8 cellular contexts compared by ENCODE assay signal in the genomic region with DNA sequence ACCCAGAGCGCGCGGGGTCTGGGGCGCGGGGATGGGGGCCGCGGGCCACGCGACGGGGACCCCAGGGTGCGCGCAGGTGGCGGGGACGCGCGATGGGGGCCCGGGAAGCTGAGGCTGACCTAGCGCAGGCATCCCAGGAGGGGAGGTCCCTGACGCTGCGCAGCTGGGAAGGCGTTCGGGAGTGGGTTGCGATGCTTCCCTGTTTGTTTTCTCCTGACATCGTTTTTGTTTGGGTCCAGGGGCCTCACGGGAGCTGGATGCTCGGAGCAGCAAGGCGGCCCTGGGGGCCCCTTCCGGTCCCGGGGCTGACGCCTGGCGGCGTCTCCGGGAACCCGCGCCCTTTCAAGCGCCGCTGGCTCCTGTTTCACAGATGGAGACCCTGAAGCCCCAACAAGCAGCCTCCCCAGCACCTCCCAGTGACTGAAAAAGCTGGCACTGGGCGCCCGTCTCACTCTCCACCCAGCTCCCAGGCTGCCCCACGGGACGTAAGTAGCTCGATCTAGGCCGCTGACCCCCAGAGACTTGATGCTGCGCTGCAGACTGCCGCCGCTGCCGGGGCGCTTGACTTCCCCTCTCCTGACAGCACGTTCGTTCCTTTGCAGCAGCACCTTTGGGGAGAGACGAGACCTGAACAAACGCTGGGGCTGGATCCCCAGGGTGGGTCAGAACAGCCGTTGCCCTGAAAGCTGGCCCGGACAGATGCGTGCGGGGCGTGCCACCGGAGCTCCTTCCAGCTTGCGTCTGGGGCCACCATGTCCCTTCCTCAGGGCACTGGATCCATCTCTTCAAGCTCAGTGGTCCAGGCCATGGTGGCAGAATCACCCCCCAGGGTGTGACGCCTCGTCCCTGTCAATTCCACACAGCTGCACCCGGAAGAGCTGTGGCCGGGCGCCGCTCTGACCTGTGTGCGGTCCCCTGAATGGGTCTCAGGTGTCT. TPM values are rescaled to one million over a fixed set of nuclear protein-coding genes. Genes with fewer than 3 reads are reported as not detected.
A peak's percentile ranks its signal among the peaks of the same experiment; 100 is the strongest.
DNase-seq lines count a peak whose midpoint lies in the region; ATAC-seq and TF ChIP-seq lines count a peak whose summit lies in the region.

No MANE protein-coding gene starts in this region.

- TF ChIP-seq CTCF in heart left ventricle (IDR thresholded peaks at IDR 0.05) (peak in 2 of 12 donors; percentile 9 to 31), psoas muscle (IDR thresholded peaks at IDR 0.05) (no peak)

- peaks cover 0 to 42% (median 31%) of the 10 kb centered on the region in 11 experiments; a peak in 14 of 22 replicates for H4K20me1 ChIP-seq in BLaER1 treated with 17β-estradiol and CSF1 and Interleukin-3, amounts not matched to agents 10 nM and 100 nM

- peak overlapping the region; percentile 67 to 82 (median 75) for H3K4me3 ChIP-seq in BLaER1 treated with 17β-estradiol and CSF1 and Interleukin-3, amounts not matched to agents 10 nM and 100 nM
- peak overlapping the region; percentile 55 to 96 (median 86) for H3K4me3 ChIP-seq in heart left ventricle
- peak overlapping the region; percentile 87 for H3K4me3 ChIP-seq in psoas muscle

- ATAC-seq in HG03354 (IDR thresholded peaks at IDR 0.05; ENCODE audit: poor library complexity, severe bottlenecking, unreplicated experiment) (peak; percentile 59), heart left ventricle (peak in 2 of 4 donors; percentile 1 to 9), psoas muscle (peak in 2 of 4 donors; percentile 0 to 1)

- DNase-seq in GM19238 (ENCODE audit: insufficient read length, low spot score) (peak; percentile 69), heart left ventricle (peak in 2 of 5 donors; percentile 52 to 64), psoas muscle (peak; percentile 39 to 72), kidney glomerular epithelial cell (lab: John Stamatoyannopoulos, UW) (no peak)
- peak; percentile 59 for DNase-seq in activated naive CD4-positive, alpha-beta T cell treated with anti-CD3 and anti-CD28 coated beads, Interleukin-2, amount 50 U/mL, for 16 hours

- WGBS in heart left ventricle, 4 donors, result 8 to 39% (median 15%) methylated on average over 29 to 66 of the region's 66 CpGs
- 11 to 18% (median 12%) methylated on average over 56 to 66 of the region's 66 CpGs for WGBS in psoas muscle, 3 donors

- H3K4me2 ChIP-seq in BLaER1 treated with 17β-estradiol and CSF1 and Interleukin-3, amounts not matched to agents 10 nM and 100 nM, result peak overlapping the region; percentile 86 to 98 (median 92)

- H3K4me1 ChIP-seq in BLaER1 treated with 17β-estradiol and CSF1 and Interleukin-3, amounts not matched to agents 10 nM and 100 nM, result peaks cover 13 to 29% (median 24%) of the 10 kb centered on the region in 10 experiments
- H3K4me1 ChIP-seq in heart left ventricle (peaks cover 0 to 11% (median 8%) of the 10 kb centered on the region in 12 donors), psoas muscle (peaks cover 8% of the 10 kb centered on the region)

- no peaks in the 10 kb centered on the region for H3K27me3 ChIP-seq in BLaER1 treated with 17β-estradiol and CSF1 and Interleukin-3, amounts not matched to agents 10 nM and 100 nM
- H3K27me3 ChIP-seq in heart left ventricle (no peaks in the 10 kb centered on the region), psoas muscle (ENCODE audit: insufficient read depth in 3 of 3, low read length in 2 of 3) (no peaks in the 10 kb centered on the region)

- peak overlapping the region in 10 of 11 experiments; percentile 39 to 73 (median 63); a peak in 20 of 22 replicates for H3K27ac ChIP-seq in BLaER1 treated with 17β-estradiol and CSF1 and Interleukin-3, amounts not matched to agents 10 nM and 100 nM
- H3K27ac ChIP-seq in heart left ventricle (peak overlapping the region in 11 of 12 donors; percentile 12 to 79 (median 51)), psoas muscle (peak overlapping the region; percentile 51)

- intact Hi-C loops in heart left ventricle (cut with DNase I) (loop anchor here in 8 of 10 donors (1.0 to 5.0 kb wide), 5 partner anchors 36 to 101 kb away; partner anchors contain the start of gene BRD3 (in 6 of the 8)), psoas muscle (cut with DNase I) (loop anchor here (2.0 to 5.0 kb wide), 3 partner anchors 19 to 43 kb away; partner anchors contain the start of gene BRD3 (in 1 of the 2))

- H3K9me3 ChIP-seq in BLaER1 treated with 17β-estradiol and CSF1 and Interleukin-3, amounts not matched to agents 10 nM and 100 nM (replicated peaks in 1 of 11), result no peaks in the 10 kb centered on the region
- H3K9me3 ChIP-seq in heart left ventricle (no peaks in the 10 kb centered on the region), psoas muscle (no peaks in the 10 kb centered on the region)

- peak; percentile 14; the same call in 1 of the 2 replicates for TF ChIP-seq POLR2A in Raji (IDR thresholded peaks at IDR 0.05; ENCODE audit: insufficient read depth, low read depth, low read length)
- TF ChIP-seq POLR2A in heart left ventricle (IDR thresholded peaks at IDR 0.05), result no peak

- peaks cover 18 to 45% (median 31%) of the 10 kb centered on the region in 11 experiments for H3K36me3 ChIP-seq in BLaER1 treated with 17β-estradiol and CSF1 and Interleukin-3, amounts not matched to agents 10 nM and 100 nM
- H3K36me3 ChIP-seq in heart left ventricle, result peaks cover 0 to 25% (median 14%) of the 10 kb centered on the region in 9 donors
- H3K36me3 ChIP-seq in psoas muscle (ENCODE audit: insufficient read depth in 1 of 2, low read depth in 1 of 2), result peaks cover 0 to 27% of the 10 kb centered on the region in 2 donors

- H3K9ac ChIP-seq in BLaER1 treated with 17β-estradiol and CSF1 and Interleukin-3, amounts not matched to agents 10 nM and 100 nM, result peak overlapping the region; percentile 70 to 84 (median 78); a peak in 21 of 22 replicates

RNA-seq across cellular contexts. Expression of gene BRD3OS, which starts 0.6 kb away (rescaled TPM):
- total RNA-seq in heart left ventricle (10 to 100 TPM in 4 of 9 donors, 1 to 10 TPM in 5; 5.3 to 13.8 (median 9.3) TPM), psoas muscle (1 to 10 TPM; 2.4 to 4.3 (median 4.2) TPM)
- polyA plus RNA-seq in heart left ventricle (1 to 10 TPM; 1.8 to 8.9 TPM), psoas muscle (1 to 10 TPM; 1.2 to 8.7 (median 2.7) TPM)

RNA-seq across cellular contexts. Expression of gene VAV2, which starts 33.8 kb away (rescaled TPM):
- total RNA-seq in heart left ventricle (1 to 10 TPM; 3.4 to 9.9 (median 5.3) TPM), psoas muscle (1 to 10 TPM; 1.3 to 2.9 (median 1.8) TPM)
- polyA plus RNA-seq in heart left ventricle (1 to 10 TPM; 3.3 to 6.5 TPM), psoas muscle (1 to 10 TPM in 1 of 3 donors, under 1 TPM in 2; 0.70 to 1.8 (median 0.73) TPM)

RNA-seq across cellular contexts. Expression of gene BRD3, which starts 42.0 kb away (rescaled TPM):
- 10 to 100 TPM; 14.0 to 37.3 (median 29.3) TPM for total RNA-seq in heart left ventricle
- polyA plus RNA-seq in heart left ventricle, result 10 to 100 TPM; 10.3 to 10.9 TPM
- 10 to 100 TPM; 21.7 to 28.2 (median 24.8) TPM for total RNA-seq in psoas muscle
- 10 to 100 TPM in 1 of 3 donors, 1 to 10 TPM in 2; 7.5 to 16.5 (median 8.6) TPM for polyA plus RNA-seq in psoas muscle
